Comparison of ENCODE assay signal across 11 cellular contexts in genomic region chr6:38262609-38263008, GRCh38.
DNase-seq lines count a peak whose midpoint lies in the region; ATAC-seq lines count a peak whose summit lies in the region.
"Had no signal": no experiment of that assay in that cellular context is flagged by ENCODE, and none has a peak within 500 bp of the region (broad histone marks: within the 10 kb centered on the region; RNA-seq: fewer than 3 reads in every experiment).

No MANE protein-coding gene starts in this region.

- no peaks in the 10 kb centered on the region for H3K9me3 Mint-ChIP-seq in activated naive CD8-positive, alpha-beta T cell (ENCODE audit: low read depth)
- no peaks in the 10 kb centered on the region for H3K9me3 Mint-ChIP-seq in activated naive CD8-positive, alpha-beta T cell treated with anti-CD3 and anti-CD28 coated beads for 36 hours
- H3K9me3 Mint-ChIP-seq in activated naive CD8-positive, alpha-beta T cell treated with anti-CD3 and anti-CD28 coated beads, Interleukin-2, amount 50 U/mL, for 24 hours: no peaks in the 10 kb centered on the region

- H3K36me3 Mint-ChIP-seq in activated naive CD8-positive, alpha-beta T cell: peaks cover 17% of the 10 kb centered on the region
- H3K36me3 Mint-ChIP-seq in activated naive CD8-positive, alpha-beta T cell treated with anti-CD3 and anti-CD28 coated beads for 36 hours: peaks cover 6% of the 10 kb centered on the region
- peaks cover 5% of the 10 kb centered on the region for H3K36me3 Mint-ChIP-seq in activated naive CD8-positive, alpha-beta T cell treated with anti-CD3 and anti-CD28 coated beads, Interleukin-2, amount 50 U/mL, for 24 hours (ENCODE audit: low read depth)

- peak overlapping the region; percentile 64 for H3K27ac Mint-ChIP-seq in activated naive CD8-positive, alpha-beta T cell
- H3K27ac Mint-ChIP-seq in activated naive CD8-positive, alpha-beta T cell treated with anti-CD3 and anti-CD28 coated beads for 36 hours: no peak overlapping the region
- H3K27ac Mint-ChIP-seq in activated naive CD8-positive, alpha-beta T cell treated with anti-CD3 and anti-CD28 coated beads, Interleukin-2, amount 50 U/mL, for 24 hours: peak overlapping the region; percentile 41

- H3K4me1 Mint-ChIP-seq in activated naive CD8-positive, alpha-beta T cell (ENCODE audit: low read depth): peaks cover 25% of the 10 kb centered on the region
- peaks cover 12% of the 10 kb centered on the region for H3K4me1 Mint-ChIP-seq in activated naive CD8-positive, alpha-beta T cell treated with anti-CD3 and anti-CD28 coated beads for 36 hours
- peaks cover 32% of the 10 kb centered on the region for H3K4me1 Mint-ChIP-seq in activated naive CD8-positive, alpha-beta T cell treated with anti-CD3 and anti-CD28 coated beads, Interleukin-2, amount 50 U/mL, for 24 hours

- peak overlapping the region; percentile 85 for H3K27ac ChIP-seq in substantia nigra (ENCODE audit: low read depth, low read length, poor library complexity, severe bottlenecking)
- H3K27ac ChIP-seq: BLaER1, vagina had no signal

- no peaks in the 10 kb centered on the region for H3K27me3 Mint-ChIP-seq in activated naive CD8-positive, alpha-beta T cell
- H3K27me3 Mint-ChIP-seq in activated naive CD8-positive, alpha-beta T cell treated with anti-CD3 and anti-CD28 coated beads for 36 hours: no peaks in the 10 kb centered on the region
- H3K27me3 Mint-ChIP-seq in activated naive CD8-positive, alpha-beta T cell treated with anti-CD3 and anti-CD28 coated beads, Interleukin-2, amount 50 U/mL, for 24 hours: no peaks in the 10 kb centered on the region

- ATAC-seq in activated naive CD8-positive, alpha-beta T cell treated with anti-CD3 and anti-CD28 coated beads, Interleukin-2, amount 50 U/mL, for 24 hours: peak; percentile 53
- no peak for ATAC-seq in HG02610 (IDR thresholded peaks at IDR 0.05; ENCODE audit: unreplicated experiment)

- DNase-seq in activated naive CD8-positive, alpha-beta T cell treated with anti-CD3 and anti-CD28 coated beads for 36 hours: no peak
- DNase-seq in activated naive CD8-positive, alpha-beta T cell treated with anti-CD3 and anti-CD28 coated beads, Interleukin-2, amount 50 U/mL, for 24 hours: no peak
- DNase-seq in glomerular visceral epithelial cell (ENCODE audit: extremely low spot score) (peak; percentile 39), substantia nigra (lab: John Stamatoyannopoulos, UW) (no peak), DMS 273 (lab: John Stamatoyannopoulos, UW; ENCODE audit: unreplicated experiment) (no peak), T-helper 1 cell (no peak)
- DNase-seq: stimulated activated CD4-positive, alpha-beta T cell treated with anti-CD3 and anti-CD28 coated beads, Interleukin-4, amount 100 ng/mL, for 24 hours had no signal

- no peak overlapping the region for H3K4me3 Mint-ChIP-seq in activated naive CD8-positive, alpha-beta T cell
- no peak overlapping the region for H3K4me3 Mint-ChIP-seq in activated naive CD8-positive, alpha-beta T cell treated with anti-CD3 and anti-CD28 coated beads for 36 hours
- no peak overlapping the region for H3K4me3 Mint-ChIP-seq in activated naive CD8-positive, alpha-beta T cell treated with anti-CD3 and anti-CD28 coated beads, Interleukin-2, amount 50 U/mL, for 24 hours
